9 cellular contexts compared by ENCODE assay signal in genomic region chr1:52659356-52659755, GRCh38. TPM values are rescaled to one million over a fixed set of nuclear protein-coding genes. Genes with fewer than 3 reads are reported as not detected.
DNase-seq lines count a peak whose midpoint lies in the region; ATAC-seq and TF ChIP-seq lines count a peak whose summit lies in the region.
"Had no signal": no experiment of that assay in that cellular context is flagged by ENCODE, and none has a peak within 500 bp of the region (broad histone marks: within the 10 kb centered on the region; RNA-seq: fewer than 3 reads in every experiment).

No MANE protein-coding gene starts in this region.

- H3K27ac Mint-ChIP-seq in activated T-helper 2 cell treated with anti-CD3 and anti-CD28 coated beads, Interferon-gamma antibody, Interleukin-2, Interleukin-4, amounts not matched to agents 10 μg/mL and 5 μg/mL and 100 μg/mL, durations not matched to agents 14 hours and 24 hours and 36 hours = peak overlapping the region; percentile 86

- intact Hi-C loops in activated T-helper 2 cell treated with anti-CD3 and anti-CD28 coated beads, Interferon-gamma antibody, Interleukin-2, Interleukin-4, amounts not matched to agents 10 μg/mL and 5 μg/mL and 100 μg/mL, durations not matched to agents 14 hours and 24 hours and 36 hours (cut with micrococcal nuclease) = loop anchor here (1.0 kb wide), 2 partner anchors 22 to 107 kb away; no protein-coding TSS in a partner anchor
- intact Hi-C loops in ovary (cut with DNase I) = no loop called here

- DNase-seq in activated CD8-positive, alpha-beta memory T cell treated with anti-CD3 and anti-CD28 coated beads for 24 hours = peak; percentile 70
- DNase-seq in activated CD8-positive, alpha-beta memory T cell treated with anti-CD3 and anti-CD28 coated beads, Interleukin-2, amount 50 U/mL, for 4 hours = no peak
- no peak for DNase-seq in activated T-helper 2 cell treated with anti-CD3 and anti-CD28 coated beads, Interferon-gamma antibody, Interleukin-2, Interleukin-4, amounts not matched to agents 10 μg/mL and 5 μg/mL and 100 μg/mL, durations not matched to agents 14 hours and 24 hours and 36 hours (ENCODE audit: low spot score)
- DNase-seq in stimulated activated CD4-positive, alpha-beta T cell treated with anti-CD3 and anti-CD28 coated beads, Interleukin-4, amount 100 ng/mL, for 24 hours = peak; percentile 22
- no peak for DNase-seq in DMS153 (lab: John Stamatoyannopoulos, UW)
- DNase-seq in ovary = no peak
- DNase-seq in NCI-H2029 treated with DMSO at 0.1 percent for 48 hours (lab: John Stamatoyannopoulos, UW) = no peak
- DNase-seq: SHP77 had no signal

- no peaks in the 10 kb centered on the region for H3K27me3 ChIP-seq in ovary

- H3K9me3 Mint-ChIP-seq in activated T-helper 2 cell treated with anti-CD3 and anti-CD28 coated beads, Interferon-gamma antibody, Interleukin-2, Interleukin-4, amounts not matched to agents 10 μg/mL and 5 μg/mL and 100 μg/mL, durations not matched to agents 14 hours and 24 hours and 36 hours = no peaks in the 10 kb centered on the region

- no peaks in the 10 kb centered on the region for H3K36me3 ChIP-seq in ovary

- no peaks in the 10 kb centered on the region for H3K27me3 Mint-ChIP-seq in activated T-helper 2 cell treated with anti-CD3 and anti-CD28 coated beads, Interferon-gamma antibody, Interleukin-2, Interleukin-4, amounts not matched to agents 10 μg/mL and 5 μg/mL and 100 μg/mL, durations not matched to agents 14 hours and 24 hours and 36 hours (ENCODE audit: low read depth)

- no peak overlapping the region for H3K4me3 ChIP-seq in ovary

- no peak overlapping the region for H3K4me3 Mint-ChIP-seq in activated T-helper 2 cell treated with anti-CD3 and anti-CD28 coated beads, Interferon-gamma antibody, Interleukin-2, Interleukin-4, amounts not matched to agents 10 μg/mL and 5 μg/mL and 100 μg/mL, durations not matched to agents 14 hours and 24 hours and 36 hours (ENCODE audit: low read depth)

- WGBS in ovary, 3 donors = 90 to 94% (median 93%) methylated on average over 3 of the region's 3 CpGs

- TF ChIP-seq EP300 in ovary (IDR thresholded peaks at IDR 0.05) = no peak

- TF ChIP-seq CTCF in ovary (IDR thresholded peaks at IDR 0.05) = no peak

- no peak overlapping the region for H3K27ac ChIP-seq in ovary

- H3K4me1 ChIP-seq in ovary (ENCODE audit: insufficient read depth) = peaks cover 1% of the 10 kb centered on the region

- no peaks in the 10 kb centered on the region for H3K9me3 ChIP-seq in ovary

- no peaks in the 10 kb centered on the region for H3K36me3 Mint-ChIP-seq in activated T-helper 2 cell treated with anti-CD3 and anti-CD28 coated beads, Interferon-gamma antibody, Interleukin-2, Interleukin-4, amounts not matched to agents 10 μg/mL and 5 μg/mL and 100 μg/mL, durations not matched to agents 14 hours and 24 hours and 36 hours (ENCODE audit: low read depth)

- no peak for TF ChIP-seq POLR2A in ovary (IDR thresholded peaks at IDR 0.05)

- H3K4me1 Mint-ChIP-seq in activated T-helper 2 cell treated with anti-CD3 and anti-CD28 coated beads, Interferon-gamma antibody, Interleukin-2, Interleukin-4, amounts not matched to agents 10 μg/mL and 5 μg/mL and 100 μg/mL, durations not matched to agents 14 hours and 24 hours and 36 hours (ENCODE audit: low read depth) = peaks cover 20% of the 10 kb centered on the region

- peak; percentile 68 for ATAC-seq in HG03135 (IDR thresholded peaks at IDR 0.05; ENCODE audit: unreplicated experiment)

RNA-seq across cellular contexts. Expression of gene SHISAL2A, which starts 26.4 kb away (rescaled TPM):
- 1.9 and 2.5 TPM in 2 replicates for total RNA-seq in activated T-helper 2 cell treated with anti-CD3 and anti-CD28 coated beads, Interferon-gamma antibody, Interleukin-2, Interleukin-4, amounts not matched to agents 10 μg/mL and 5 μg/mL and 100 μg/mL, durations not matched to agents 14 hours and 24 hours and 36 hours
- under 1 TPM in 4 of 7 donors, not detected in 3; 0.12 to 0.69 (median 0.34) TPM for total RNA-seq in ovary
- not detected for polyA plus RNA-seq in ovary

RNA-seq across cellular contexts. Expression of gene COA7, which starts 38.8 kb away (rescaled TPM):
- total RNA-seq in activated T-helper 2 cell treated with anti-CD3 and anti-CD28 coated beads, Interferon-gamma antibody, Interleukin-2, Interleukin-4, amounts not matched to agents 10 μg/mL and 5 μg/mL and 100 μg/mL, durations not matched to agents 14 hours and 24 hours and 36 hours = 31.5 and 34.2 TPM in 2 replicates
- 10 to 100 TPM in 5 of 7 donors, 1 to 10 TPM in 2; 3.5 to 27.2 (median 18.6) TPM for total RNA-seq in ovary
- polyA plus RNA-seq in ovary = 10 to 100 TPM in 1 of 2 donors, 1 to 10 TPM in 1; 4.3 to 12.3 TPM

RNA-seq across cellular contexts. Expression of gene GPX7, which starts 57.2 kb away (rescaled TPM):
- total RNA-seq in activated T-helper 2 cell treated with anti-CD3 and anti-CD28 coated beads, Interferon-gamma antibody, Interleukin-2, Interleukin-4, amounts not matched to agents 10 μg/mL and 5 μg/mL and 100 μg/mL, durations not matched to agents 14 hours and 24 hours and 36 hours = 29.9 and 31.1 TPM in 2 replicates
- 10 to 100 TPM; 10.3 to 22.1 (median 13.1) TPM for total RNA-seq in ovary
- 10 to 100 TPM; 23.1 to 23.7 TPM for polyA plus RNA-seq in ovary

Comparison
In these comparisons a context has a peak if more than half of its experiments do, and no peak if none do; other contexts are left out.
1. DNase-seq: peak in activated CD8-positive, alpha-beta memory T cell treated with anti-CD3 and anti-CD28 coated beads for 24 hours (single experiment) and stimulated activated CD4-positive, alpha-beta T cell treated with anti-CD3 and anti-CD28 coated beads, Interleukin-4, amount 100 ng/mL, for 24 hours (single experiment); none in activated CD8-positive, alpha-beta memory T cell treated with anti-CD3 and anti-CD28 coated beads, Interleukin-2, amount 50 U/mL, for 4 hours (single experiment), activated T-helper 2 cell treated with anti-CD3 and anti-CD28 coated beads, Interferon-gamma antibody, Interleukin-2, Interleukin-4, amounts not matched to agents 10 μg/mL and 5 μg/mL and 100 μg/mL, durations not matched to agents 14 hours and 24 hours and 36 hours (single experiment), DMS153 (single experiment), ovary (0 of 5) and NCI-H2029 treated with DMSO at 0.1 percent for 48 hours (single experiment).